ENCODE assay signal across 12 cellular contexts in the genomic region with DNA sequence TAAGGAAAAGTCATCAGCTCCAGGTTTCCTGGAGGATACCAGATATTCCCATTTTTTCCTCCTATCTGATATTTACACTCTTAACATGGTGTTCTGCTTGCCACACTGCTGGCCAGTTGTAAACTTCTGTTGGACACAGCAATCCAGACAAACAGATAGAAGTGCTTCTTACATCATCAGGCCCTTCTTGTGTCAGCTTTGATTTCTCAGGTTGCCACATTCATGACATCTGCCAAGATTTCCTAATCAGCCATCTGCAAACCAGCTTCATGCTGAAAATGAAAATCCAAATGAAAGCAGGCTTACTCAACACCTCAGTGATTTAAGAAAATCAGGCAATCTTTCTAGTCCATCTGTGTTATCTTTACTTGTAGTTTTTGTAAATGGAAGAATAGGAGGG.
DNase-seq lines count a peak whose midpoint lies in the region; ATAC-seq, FAIRE-seq and TF ChIP-seq lines count a peak whose summit lies in the region.
"Had no signal": no experiment of that assay in that cellular context is flagged by ENCODE, and none has a peak within 500 bp of the region (broad histone marks: within the 10 kb centered on the region; RNA-seq: fewer than 3 reads in every experiment).

No MANE protein-coding gene starts in this region.

- no peak overlapping the region for H3K4me2 ChIP-seq in HepG2 (ENCODE audit: low read depth, low read length)

- in situ Hi-C loops in HepG2 (cut with HindIII; ENCODE audit: extremely low pct_ligation_motif_present, low pct_unique_long_range_greater_than_20kb) = no loop called here

- no peak overlapping the region for H3K27ac Mint-ChIP-seq in T-helper 17 cell

- FAIRE-seq in HepG2 (lab: Jason Lieb, UNC) = no peak

- H3K4me1 ChIP-seq in liver (ENCODE audit: control insufficient read depth in 4 of 4, insufficient read depth in 4 of 4, low read length in 3 of 4) (peaks cover 0 to 8% (median 5%) of the 10 kb centered on the region in 4 donors), HepG2 (ENCODE audit: insufficient read depth, low read length) (no peaks in the 10 kb centered on the region), gastroesophageal sphincter (peaks cover 3 to 36% (median 11%) of the 10 kb centered on the region in 3 donors), uterus (no peaks in the 10 kb centered on the region)
- H3K4me1 ChIP-seq: BE2C had no signal

- TF ChIP-seq RAD21 in liver (IDR thresholded peaks at IDR 0.05) = peak; percentile 63
- no peak for TF ChIP-seq RAD21 in HepG2 (CRISPR knock-in tag; IDR thresholded peaks at IDR 0.05)

- no peak for DNase-seq in HepG2 (ENCODE audit: low spot score)
- DNase-seq in SKM-1 (lab: John Stamatoyannopoulos, UW; ENCODE audit: unreplicated experiment) = peak; percentile 2
- DNase-seq in uterus = peak; percentile 31 to 52
- no peak for DNase-seq in T-helper 17 cell
- DNase-seq: BE2C; heart right ventricle; NCI-H345; stimulated activated CD4-positive, alpha-beta T cell treated with anti-CD3 and anti-CD28 coated beads, Interleukin-1b, Interleukin-23, amount 100 ng/mL, for 48 hours had no signal

- no peaks in the 10 kb centered on the region for H4K20me1 ChIP-seq in HepG2 (ENCODE audit: insufficient read depth, low read length)

- intact Hi-C loops in HepG2 (cut with micrococcal nuclease; ENCODE audit: unreplicated experiment) = no loop called here
- intact Hi-C loops in uterus (cut with DNase I; ENCODE audit: low total_unique reads) = no loop called here

- no peak overlapping the region for H2AFZ ChIP-seq in HepG2 (ENCODE audit: low read length)

- ATAC-seq in HepG2 = no peak
- ATAC-seq in gastroesophageal sphincter = peak; percentile 72
- no peak for ATAC-seq in HG03025 (IDR thresholded peaks at IDR 0.05; ENCODE audit: low FRiP score, unreplicated experiment)
- no peak for ATAC-seq in HG02981 (IDR thresholded peaks at IDR 0.05; ENCODE audit: unreplicated experiment)
- no peak for ATAC-seq in T-helper 17 cell

- H3K27ac ChIP-seq in liver (ENCODE audit: low read depth in 1 of 2, low read length in 2 of 2) (no peak overlapping the region), HepG2 (ENCODE audit: extremely low read length, insufficient read depth, low read length) (no peak overlapping the region), gastroesophageal sphincter (no peak overlapping the region), uterus (no peak overlapping the region)
- H3K27ac ChIP-seq: heart right ventricle had no signal

- no peak overlapping the region for H3K9ac ChIP-seq in liver (ENCODE audit: low read depth in 1 of 2, low read length in 2 of 2)
- no peak overlapping the region for H3K9ac ChIP-seq in HepG2 (ENCODE audit: insufficient read depth, low read depth, low read length)

- no TSS peak for BruUV-seq in HepG2 (replicated peaks; lab: Mats Ljungman, UMichigan)

- H3K27me3 Mint-ChIP-seq in T-helper 17 cell = peaks cover 5% of the 10 kb centered on the region

- H3K36me3 Mint-ChIP-seq in T-helper 17 cell (ENCODE audit: low read depth) = no peaks in the 10 kb centered on the region

- TF ChIP-seq POLR2A in HepG2 (IDR thresholded peaks at IDR 0.05; ENCODE audit: insufficient read depth in 1 of 2, low read depth in 2 of 2, low read length in 2 of 2) (no peak), gastroesophageal sphincter (IDR thresholded peaks at IDR 0.05) (no peak), uterus (IDR thresholded peaks at IDR 0.05) (no peak)

- TF ChIP-seq CTCF in liver (IDR thresholded peaks at IDR 0.05; ENCODE audit: low read depth, low read length, missing input control) (no peak), HepG2 (CRISPR knock-in tag; IDR thresholded peaks at IDR 0.05) (no peak), gastroesophageal sphincter (IDR thresholded peaks at IDR 0.05) (no peak), uterus (IDR thresholded peaks at IDR 0.05) (no peak)

- H3K4me3 ChIP-seq in liver (ENCODE audit: low read depth in 1 of 3, low read length in 3 of 3) (no peak overlapping the region), HepG2 (replicated peaks in 1 of 3; ENCODE audit: insufficient read depth in 1 of 3, low read depth in 2 of 3, low read length in 3 of 3) (no peak overlapping the region), gastroesophageal sphincter (no peak overlapping the region), uterus (no peak overlapping the region)
- H3K4me3 ChIP-seq: heart right ventricle had no signal

- H3K36me3 ChIP-seq in liver (ENCODE audit: control insufficient read depth in 4 of 4, insufficient read depth in 3 of 4, low read depth in 1 of 4, low read length in 3 of 4) = no peaks in the 10 kb centered on the region
- H3K36me3 ChIP-seq in HepG2 (replicated peaks in 1 of 2; ENCODE audit: control insufficient read depth in 1 of 2, insufficient read depth in 2 of 2, low read length in 2 of 2) = no peaks in the 10 kb centered on the region
- no peaks in the 10 kb centered on the region for H3K36me3 ChIP-seq in gastroesophageal sphincter
- H3K36me3 ChIP-seq in uterus = no peaks in the 10 kb centered on the region
- H3K36me3 ChIP-seq: BE2C, heart right ventricle had no signal

- H3K9me3 ChIP-seq in liver (ENCODE audit: control insufficient read depth in 4 of 4, low read length in 3 of 4) = no peaks in the 10 kb centered on the region
- no peaks in the 10 kb centered on the region for H3K9me3 ChIP-seq in HepG2 (ENCODE audit: low read length)
- H3K9me3 ChIP-seq in gastroesophageal sphincter = no peaks in the 10 kb centered on the region
- H3K9me3 ChIP-seq in uterus = no peaks in the 10 kb centered on the region
- H3K9me3 ChIP-seq in T-helper 17 cell (ENCODE audit: control insufficient read depth, low read length, poor library complexity, severe bottlenecking) = no peaks in the 10 kb centered on the region
- H3K9me3 ChIP-seq: BE2C, heart right ventricle had no signal

- CTCF ChIA-PET in HepG2 (lab: Yijun Ruan, JAX; ENCODE audit: low intra/inter-chr PET ratio, low total read pairs) = no interaction called here

- no peaks in the 10 kb centered on the region for H3K27me3 ChIP-seq in liver (ENCODE audit: control insufficient read depth in 4 of 4, insufficient read depth in 4 of 4, low read length in 3 of 4)
- H3K27me3 ChIP-seq in HepG2 (ENCODE audit: control insufficient read depth in 1 of 2, insufficient read depth in 2 of 2, low read length in 2 of 2) = no peaks in the 10 kb centered on the region
- no peaks in the 10 kb centered on the region for H3K27me3 ChIP-seq in gastroesophageal sphincter
- no peaks in the 10 kb centered on the region for H3K27me3 ChIP-seq in uterus
- H3K27me3 ChIP-seq: BE2C, heart right ventricle had no signal

- H3K4me3 Mint-ChIP-seq in T-helper 17 cell = no peak overlapping the region

- no peaks in the 10 kb centered on the region for H3K79me2 ChIP-seq in HepG2 (ENCODE audit: insufficient read depth, low read length)

- no peak for TF ChIP-seq EP300 in HepG2 (IDR thresholded peaks at IDR 0.05; ENCODE audit: low read depth in 2 of 2, low read length in 2 of 2)
- TF ChIP-seq EP300 in HepG2 (CRISPR knock-in tag; IDR thresholded peaks at IDR 0.05; ENCODE audit: borderline replicate concordance) = no peak
- no peak for TF ChIP-seq EP300 in gastroesophageal sphincter (IDR thresholded peaks at IDR 0.05)

- POLR2A ChIA-PET in HepG2 (lab: Yijun Ruan, JAX) = no interaction called here

- peaks cover 2% of the 10 kb centered on the region for H3K4me1 Mint-ChIP-seq in T-helper 17 cell

TF ChIP-seq in liver, 16 proteins besides CTCF, POLR2A, EP300 and RAD21 (continues in another document):
- TF ChIP-seq YY1 (IDR thresholded peaks at IDR 0.05) = peak; percentile 85
- peak; percentile 53 to 86 for TF ChIP-seq RXRA (IDR thresholded peaks at IDR 0.05)
- TF ChIP-seq FOXA2 (IDR thresholded peaks at IDR 0.05) = peak; percentile 66
- peak in 1 of 2 donors; percentile 36 for TF ChIP-seq GABPA (IDR thresholded peaks at IDR 0.05 in 1 of 2, conservative IDR thresholded peaks at IDR 0.05 in 1 of 2)
- TF ChIP-seq HNF4G (IDR thresholded peaks at IDR 0.05) = peak; percentile 47
- TF ChIP-seq JUND (IDR thresholded peaks at IDR 0.05) = peak; percentile 68 to 85
- TF ChIP-seq NR2F2 (IDR thresholded peaks at IDR 0.05) = no peak
- TF ChIP-seq HNF4A (conservative IDR thresholded peaks at IDR 0.05) = peak; percentile 63 to 81
- peak in 1 of 2 donors; percentile 67 for TF ChIP-seq EGR1 (IDR thresholded peaks at IDR 0.05; ENCODE audit: low read depth in 2 of 2)
- TF ChIP-seq, protein P1, sequence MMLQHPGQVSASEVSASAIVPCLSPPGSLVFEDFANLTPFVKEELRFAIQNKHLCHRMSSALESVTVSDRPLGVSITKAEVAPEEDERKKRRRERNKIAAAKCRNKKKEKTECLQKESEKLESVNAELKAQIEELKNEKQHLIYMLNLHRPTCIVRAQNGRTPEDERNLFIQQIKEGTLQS (IDR thresholded peaks at IDR 0.05) = peak; percentile 97
- no peak for TF ChIP-seq TAF1 (conservative IDR thresholded peaks at IDR 0.05)
- TF ChIP-seq FOXA1 (IDR thresholded peaks at IDR 0.05) = peak; percentile 73

TF ChIP-seq in HepG2, 621 proteins besides CTCF, POLR2A, EP300 and RAD21:
- TF ChIP-seq ZNF720 (CRISPR knock-in tag; IDR thresholded peaks at IDR 0.05) (no peak), ATAD3A (CRISPR knock-in tag; IDR thresholded peaks at IDR 0.05) (no peak), HDAC2 (CRISPR knock-in tag; IDR thresholded peaks at IDR 0.05) (no peak), PAX8 (CRISPR knock-in tag; IDR thresholded peaks at IDR 0.05; ENCODE audit: borderline replicate concordance) (no peak), KDM2A (CRISPR knock-in tag; IDR thresholded peaks at IDR 0.05; ENCODE audit: borderline replicate concordance, low read depth) (no peak), ZNF224 (CRISPR knock-in tag; IDR thresholded peaks at IDR 0.05) (no peak), CEBPB (IDR thresholded peaks at IDR 0.05; ENCODE audit: borderline replicate concordance, low read depth, low read length) (no peak), WIZ (CRISPR knock-in tag; IDR thresholded peaks at IDR 0.05) (no peak)

Comparison
In these comparisons a context has a peak if more than half of its experiments do, and no peak if none do; other contexts are left out.
1. DNase-seq: peak in SKM-1 (single experiment) and uterus (2 of 2); none in HepG2 (single experiment) and T-helper 17 cell (0 of 3).